11 cellular contexts compared by ENCODE assay signal in genomic region chr6:139882234-139882633, GRCh38.
DNase-seq lines count a peak whose midpoint lies in the region; ATAC-seq and TF ChIP-seq lines count a peak whose summit lies in the region.
"Had no signal": no experiment of that assay in that cellular context is flagged by ENCODE, and none has a peak within 500 bp of the region (broad histone marks: within the 10 kb centered on the region; RNA-seq: fewer than 3 reads in every experiment).

No MANE protein-coding gene starts in this region.

- WGBS in HUES64, result 68% methylated on average over 4 of the region's 6 CpGs

- no peaks in the 10 kb centered on the region for H3K9me3 ChIP-seq in HUES64 (ENCODE audit: insufficient read depth, low read depth, low read length)
- H3K9me3 ChIP-seq in mucosa of rectum (ENCODE audit: control insufficient read depth in 2 of 2, low read length in 2 of 2), result no peaks in the 10 kb centered on the region
- no peaks in the 10 kb centered on the region for H3K9me3 ChIP-seq in CD8-positive, alpha-beta T cell (ENCODE audit: low read length)
- no peaks in the 10 kb centered on the region for H3K9me3 ChIP-seq in T-helper 17 cell (ENCODE audit: control insufficient read depth, low read length, poor library complexity, severe bottlenecking)

- peaks cover 65% of the 10 kb centered on the region for H3K4me1 ChIP-seq in HUES64 (ENCODE audit: insufficient read depth, low read length)
- peaks cover 7% of the 10 kb centered on the region in 2 donors for H3K4me1 ChIP-seq in mucosa of rectum (ENCODE audit: control insufficient read depth in 2 of 2, insufficient read depth in 2 of 2, low read length in 2 of 2)
- H3K4me1 ChIP-seq in CD8-positive, alpha-beta T cell (ENCODE audit: insufficient read depth, low read length), result no peaks in the 10 kb centered on the region

- ATAC-seq in CD8-positive, alpha-beta T cell, result no peak
- no peak for ATAC-seq in T-helper 17 cell

- H3K9ac ChIP-seq in HUES64 (ENCODE audit: low read depth, low read length), result no peak overlapping the region; the same call in 1 of the 2 replicates
- no peak overlapping the region for H3K9ac ChIP-seq in mucosa of rectum (ENCODE audit: low read depth in 1 of 2, low read length in 2 of 2)

- H3K27ac ChIP-seq in C4-2B (peak overlapping the region; percentile 31; the same call in 1 of the 2 replicates), HUES64 (ENCODE audit: low read depth, low read length) (peak overlapping the region; percentile 44), brain microvascular endothelial cell (peak overlapping the region; percentile 74), mucosa of rectum (ENCODE audit: low read depth in 2 of 2, low read length in 2 of 2) (peak overlapping the region; percentile 20 to 55)
- no peak overlapping the region for H3K27ac ChIP-seq in CD8-positive, alpha-beta T cell (ENCODE audit: low read depth, low read length)

- H3K27ac Mint-ChIP-seq in CD8-positive, alpha-beta T cell, result no peak overlapping the region
- H3K27ac Mint-ChIP-seq in T-helper 17 cell, result no peak overlapping the region
- H3K27ac Mint-ChIP-seq: activated CD4-positive, alpha-beta memory T cell treated with anti-CD3 and anti-CD28 coated beads, Interleukin-2, amount 10 ng/mL, durations not matched to agents 7 days and 5 days had no signal

- no peak for TF ChIP-seq CTCF in C4-2B (conservative IDR thresholded peaks at IDR 0.05)
- no peak for TF ChIP-seq CTCF in brain microvascular endothelial cell (IDR thresholded peaks at IDR 0.05; ENCODE audit: low read depth, low read length, missing control alignments)
- TF ChIP-seq CTCF in CD8-positive, alpha-beta T cell (IDR thresholded peaks at IDR 0.05), result no peak

- no peak overlapping the region for H3K4me3 Mint-ChIP-seq in CD8-positive, alpha-beta T cell
- no peak overlapping the region for H3K4me3 Mint-ChIP-seq in T-helper 17 cell
- H3K4me3 Mint-ChIP-seq: activated CD4-positive, alpha-beta memory T cell treated with anti-CD3 and anti-CD28 coated beads, Interleukin-2, amount 10 ng/mL, durations not matched to agents 7 days and 5 days had no signal

- H3K36me3 ChIP-seq in HUES64 (ENCODE audit: insufficient read depth, low read length), result no peaks in the 10 kb centered on the region
- H3K36me3 ChIP-seq in brain microvascular endothelial cell (replicated peaks), result no peaks in the 10 kb centered on the region
- no peaks in the 10 kb centered on the region for H3K36me3 ChIP-seq in mucosa of rectum (ENCODE audit: control insufficient read depth in 2 of 2, insufficient read depth in 2 of 2, low read length in 2 of 2)
- H3K36me3 ChIP-seq in CD8-positive, alpha-beta T cell (ENCODE audit: insufficient read depth, low read length), result no peaks in the 10 kb centered on the region

- CTCF ChIA-PET in CD8-positive, alpha-beta T cell (lab: Charles Lee), result interaction anchor here (0.9 to 2.6 kb wide), 3 partner anchors 10 to 63 kb away, joined by 3 to 11 read pairs (median 7); no protein-coding TSS in a partner anchor

- intact Hi-C loops in CD8-positive, alpha-beta T cell (cut with DNase I, micrococcal nuclease), result loop anchor here (2.0 to 5.0 kb wide), 3 partner anchors 510 to 1681 kb away; partner anchors contain the start of gene CITED2 (in 1 of the 2)

- H3K4me1 Mint-ChIP-seq in CD8-positive, alpha-beta T cell (ENCODE audit: low read depth), result no peaks in the 10 kb centered on the region
- H3K4me1 Mint-ChIP-seq in T-helper 17 cell, result peaks cover 4% of the 10 kb centered on the region

- POLR2A ChIA-PET in CD8-positive, alpha-beta T cell (lab: Charles Lee), result interaction anchor here (1.3 kb wide), 1 partner anchor 507 kb away, joined by 3 read pairs; no protein-coding TSS in a partner anchor

- no peaks in the 10 kb centered on the region for H3K9me3 Mint-ChIP-seq in CD8-positive, alpha-beta T cell
- H3K9me3 Mint-ChIP-seq: activated CD4-positive, alpha-beta memory T cell treated with anti-CD3 and anti-CD28 coated beads, Interleukin-2, amount 10 ng/mL, durations not matched to agents 7 days and 5 days had no signal

- peaks cover 2% of the 10 kb centered on the region for H3K27me3 Mint-ChIP-seq in CD8-positive, alpha-beta T cell (ENCODE audit: low read depth)
- H3K27me3 Mint-ChIP-seq in T-helper 17 cell, result peaks cover 7% of the 10 kb centered on the region

- no peak overlapping the region for H3K4me3 ChIP-seq in HUES64 (ENCODE audit: low read length)
- peak overlapping the region; percentile 20 for H3K4me3 ChIP-seq in brain microvascular endothelial cell (ENCODE audit: low read depth, low read length)
- H3K4me3 ChIP-seq in mucosa of rectum (ENCODE audit: low read length in 2 of 2), result no peak overlapping the region
- H3K4me3 ChIP-seq in CD8-positive, alpha-beta T cell (ENCODE audit: low read depth, low read length), result no peak overlapping the region

- no peaks in the 10 kb centered on the region for H3K36me3 Mint-ChIP-seq in CD8-positive, alpha-beta T cell
- H3K36me3 Mint-ChIP-seq in T-helper 17 cell (ENCODE audit: low read depth), result no peaks in the 10 kb centered on the region

- DNase-seq in brain microvascular endothelial cell (peak; percentile 63), NCI-H2081 treated with DMSO at 0.1 percent for 48 hours (lab: John Stamatoyannopoulos, UW) (no peak), MV-4-11 (lab: John Stamatoyannopoulos, UW) (no peak), T-helper 17 cell (no peak)
- DNase-seq in CD8-positive, alpha-beta T cell, result no peak
- DNase-seq: DMS 273 treated with DMSO at 0.1 percent for 48 hours, NCI-H187 treated with DMSO at 0.1 percent for 48 hours had no signal

- no peaks in the 10 kb centered on the region for H3K27me3 ChIP-seq in HUES64 (ENCODE audit: insufficient read depth, low read length)
- H3K27me3 ChIP-seq in brain microvascular endothelial cell (replicated peaks), result no peaks in the 10 kb centered on the region
- H3K27me3 ChIP-seq in mucosa of rectum (ENCODE audit: control insufficient read depth in 2 of 2, insufficient read depth in 2 of 2, low read length in 2 of 2), result no peaks in the 10 kb centered on the region
- no peaks in the 10 kb centered on the region for H3K27me3 ChIP-seq in CD8-positive, alpha-beta T cell (ENCODE audit: insufficient read depth, low read length)

- in situ Hi-C loops in brain microvascular endothelial cell (cut with HindIII; ENCODE audit: low pct_ligation_motif_present, low sequenced_read_pairs), result no loop called here
